ENCODE assay signal across 8 cellular contexts in genomic region chr4:41212221-41213203, GRCh38. TPM values are rescaled to one million over a fixed set of nuclear protein-coding genes. Genes with fewer than 3 reads are reported as not detected.
A peak's percentile ranks its signal among the peaks of the same experiment; 100 is the strongest.
DNase-seq lines count a peak whose midpoint lies in the region; ATAC-seq, FAIRE-seq and TF ChIP-seq lines count a peak whose summit lies in the region.

No MANE protein-coding gene starts in this region.

- peak; percentile 38 for ATAC-seq in GM18511 (IDR thresholded peaks at IDR 0.05; ENCODE audit: unreplicated experiment)
- no peak for ATAC-seq in HG03457 (IDR thresholded peaks at IDR 0.05; ENCODE audit: unreplicated experiment)

- H3K4me3 ChIP-seq in AG09309 (ENCODE audit: control insufficient read depth, low read depth, low read length) (peak overlapping the region; percentile 94), astrocyte (ENCODE audit: insufficient read depth, low read depth, low read length) (peak overlapping the region; percentile 78), skeletal muscle satellite cell (ENCODE audit: low read length) (peak overlapping the region; percentile 98)

- H3K9me3 ChIP-seq in astrocyte (ENCODE audit: insufficient read depth, low read depth, low read length) (no peaks in the 10 kb centered on the region), skeletal muscle satellite cell (replicated peaks; ENCODE audit: low read length) (no peaks in the 10 kb centered on the region)

- H3K4me2 ChIP-seq in astrocyte (ENCODE audit: low read length) (peak overlapping the region; percentile 88), skeletal muscle satellite cell (ENCODE audit: low read length) (peak overlapping the region; percentile 79)

- H3K4me1 Mint-ChIP-seq in astrocyte (ENCODE audit: low read depth, unreplicated experiment) = peaks cover 45% of the 10 kb centered on the region

- peaks cover 67% of the 10 kb centered on the region for H3K79me2 ChIP-seq in astrocyte (ENCODE audit: insufficient read depth, low read length)

- H3K4me1 ChIP-seq in astrocyte (ENCODE audit: insufficient read depth, low read length) = peaks cover 25% of the 10 kb centered on the region
- peaks cover 55% of the 10 kb centered on the region for H3K4me1 ChIP-seq in skeletal muscle satellite cell (ENCODE audit: control insufficient read depth, insufficient read depth, low read length)

- H3K4me3 Mint-ChIP-seq in astrocyte (ENCODE audit: unreplicated experiment) = peak overlapping the region; percentile 100

- FAIRE-seq in astrocyte (lab: Jason Lieb, UNC) = no peak

- DNase-seq in AG09309 (ENCODE audit: low read depth) (no peak), NCI-H2107 treated with DMSO at 0.1 percent for 48 hours (lab: John Stamatoyannopoulos, UW; ENCODE audit: unreplicated experiment) (peak; percentile 49), astrocyte (ENCODE audit: low read depth) (peak; percentile 59), iPS-NIHi7 (ENCODE audit: extremely low spot score) (peak; percentile 44), NCI-H1105 treated with DMSO at 0.1 percent for 48 hours (lab: John Stamatoyannopoulos, UW) (no peak)

- peak overlapping the region; percentile 92 for H3K9ac ChIP-seq in astrocyte (ENCODE audit: low read length)
- peak overlapping the region; percentile 92 for H3K9ac ChIP-seq in skeletal muscle satellite cell (ENCODE audit: low read depth, low read length)

- peaks cover 30% of the 10 kb centered on the region for H4K20me1 ChIP-seq in astrocyte (ENCODE audit: insufficient read depth, low read length)

- no peaks in the 10 kb centered on the region for H3K9me3 Mint-ChIP-seq in astrocyte (ENCODE audit: unreplicated experiment)

- H3K27ac Mint-ChIP-seq in astrocyte (ENCODE audit: unreplicated experiment) = peak overlapping the region; percentile 96

- H3K27me3 ChIP-seq in astrocyte (ENCODE audit: insufficient read depth, low read length) (no peaks in the 10 kb centered on the region), skeletal muscle satellite cell (ENCODE audit: control insufficient read depth, insufficient read depth, low read length) (no peaks in the 10 kb centered on the region)

- H3K27me3 Mint-ChIP-seq in astrocyte (ENCODE audit: low read depth, unreplicated experiment) = no peaks in the 10 kb centered on the region

- peaks cover 5% of the 10 kb centered on the region for H3K36me3 Mint-ChIP-seq in astrocyte (ENCODE audit: low read depth, unreplicated experiment)

- peak overlapping the region; percentile 62 for H3K27ac ChIP-seq in astrocyte (ENCODE audit: low read depth, low read length)

- H2AFZ ChIP-seq in astrocyte (ENCODE audit: low read depth, low read length) = no peak overlapping the region

- TF ChIP-seq CTCF in AG09309 (IDR thresholded peaks at IDR 0.05; ENCODE audit: control insufficient read depth, insufficient read depth, low read depth, low read length, missing control alignments) (peak; percentile 78), astrocyte (IDR thresholded peaks at IDR 0.05; ENCODE audit: insufficient read depth, low read depth, low read length) (peak; percentile 62)

- no peaks in the 10 kb centered on the region for H3K36me3 ChIP-seq in astrocyte (ENCODE audit: insufficient read depth, low read length)
- no peaks in the 10 kb centered on the region for H3K36me3 ChIP-seq in skeletal muscle satellite cell (ENCODE audit: insufficient read depth, low read length)

RNA-seq across cellular contexts. Expression of gene APBB2, which starts 1.8 kb away (rescaled TPM):
- 172 and 173 TPM in 2 replicates for total RNA-seq in astrocyte
- total RNA-seq in skeletal muscle satellite cell (2012; rRNA removed) = 42.2 and 47.7 TPM in 2 replicates

RNA-seq across cellular contexts. Expression of gene UCHL1, which starts 44.2 kb away (rescaled TPM):
- total RNA-seq in astrocyte = 1,149 and 1,154 TPM in 2 replicates
- total RNA-seq in skeletal muscle satellite cell (2012; rRNA removed) = 238 and 295 TPM in 2 replicates

Comparison
In these comparisons a context has a peak if more than half of its experiments do, and no peak if none do; other contexts are left out.
1. DNase-seq: peak in NCI-H2107 treated with DMSO at 0.1 percent for 48 hours (single experiment), astrocyte (single experiment) and iPS-NIHi7 (single experiment); none in AG09309 (single experiment) and NCI-H1105 treated with DMSO at 0.1 percent for 48 hours (single experiment).
2. Peak in every context shown above with its lines, with median percentiles within 50 percentile points of each other: H3K4me3 ChIP-seq.